In the genomic region with DNA sequence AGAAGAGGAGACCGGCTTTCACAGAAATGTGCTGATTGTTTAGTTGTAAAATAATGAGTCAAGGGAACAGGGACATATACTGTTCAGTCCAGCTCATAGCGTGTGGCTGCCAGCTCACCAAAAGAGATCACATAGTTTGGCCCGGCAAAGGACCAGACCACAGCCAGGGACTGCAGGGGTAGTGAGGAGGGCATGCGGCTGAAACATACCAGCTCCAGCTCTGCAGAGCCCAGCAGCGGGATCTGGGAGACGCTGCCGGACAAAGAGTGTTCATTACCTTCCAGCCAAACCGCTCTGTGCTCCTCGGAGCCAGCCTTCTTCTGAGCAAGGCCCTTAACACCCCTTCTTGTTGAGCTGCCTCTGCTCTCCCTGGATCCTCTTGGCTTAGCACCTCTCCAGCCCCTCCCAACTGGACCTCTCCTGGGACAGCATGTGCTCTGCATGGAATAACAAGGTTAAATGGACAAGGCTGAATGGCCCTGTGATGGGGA, we compare ENCODE assay signal across 12 cellular contexts.
A peak's percentile ranks its signal among the peaks of the same experiment; 100 is the strongest.
DNase-seq lines count a peak whose midpoint lies in the region; TF ChIP-seq lines count a peak whose summit lies in the region.
"Had no signal": no experiment of that assay in that cellular context is flagged by ENCODE, and none has a peak within 500 bp of the region (broad histone marks: within the 10 kb centered on the region; RNA-seq: fewer than 3 reads in every experiment).

No MANE protein-coding gene starts in this region.

- POLR2A ChIA-PET in CD8-positive, alpha-beta memory T cell (lab: Charles Lee) = no interaction called here

- no TSS peak for BruUV-seq in mammary epithelial cell (replicated peaks; lab: Mats Ljungman, UMichigan)

- no peaks in the 10 kb centered on the region for H3K79me1 ChIP-seq in neuronal stem cell (ENCODE audit: low read depth, low read length)

- no peak overlapping the region for H3K23ac ChIP-seq in neuronal stem cell (ENCODE audit: low read depth, low read length, poor library complexity)

- H2BK12ac ChIP-seq in neuronal stem cell (ENCODE audit: low read length) = no peak overlapping the region

- no peak overlapping the region for H3K4ac ChIP-seq in neuronal stem cell (ENCODE audit: low read length)

- no peaks in the 10 kb centered on the region for H3F3A ChIP-seq in Loucy (ENCODE audit: low read depth)

- DNase-seq in esophagus squamous epithelium (lab: John Stamatoyannopoulos, UW) (no peak), neuronal stem cell (ENCODE audit: low spot score) (no peak), mammary epithelial cell (no peak), COR-L47 (lab: John Stamatoyannopoulos, UW) (no peak)
- no peak for DNase-seq in stimulated activated naive CD4-positive, alpha-beta T cell (lab: John Stamatoyannopoulos, UW)
- DNase-seq in CD8-positive, alpha-beta memory T cell = no peak
- DNase-seq: activated T-cell treated with anti-CD3 and anti-CD28 coated beads for 4 hours, GF-D8, NCI-H1105 treated with DMSO at 0.1 percent for 48 hours, spleen had no signal

- H3K27ac Mint-ChIP-seq in CD8-positive, alpha-beta memory T cell = no peak overlapping the region

- H3K36me3 Mint-ChIP-seq in CD8-positive, alpha-beta memory T cell = no peaks in the 10 kb centered on the region

- WGBS in esophagus squamous epithelium, 2 donors = 54 to 67% methylated on average over 9 of the region's 9 CpGs
- no CpG with 5 or more reads among the region's 9 CpGs for whole genome bisulfite sequencing in neuronal stem cell (ENCODE audit: extremely low coverage in 2 of 2, insufficient read length in 2 of 2, insufficient replicate concordance in 1 of 2), 2 donors
- 81% methylated on average over 9 of the region's 9 CpGs for WGBS in mammary epithelial cell (ENCODE audit: low coverage, missing lambda C conversion rate)

- CTCF ChIA-PET in CD8-positive, alpha-beta memory T cell (lab: Charles Lee) = interaction anchor here (1.3 kb wide), 1 partner anchor 25 kb away, joined by 7 read pairs; no protein-coding TSS in a partner anchor
- CTCF ChIA-PET in mammary epithelial cell (lab: Charles Lee; ENCODE audit: low non-redundant PET) = interaction anchor here (0.9 kb wide), 1 partner anchor 754 kb away, joined by 3 read pairs; no protein-coding TSS in a partner anchor

- in situ Hi-C loops in mammary epithelial cell (cut with MboI; ENCODE audit: low sequenced_read_pairs in 2 of 2) = no loop called here

- H3K4me3 ChIP-seq in Loucy (ENCODE audit: low read length, poor library complexity, severe bottlenecking) = no peak overlapping the region
- H3K4me3 ChIP-seq in esophagus squamous epithelium = no peak overlapping the region
- no peak overlapping the region for H3K4me3 ChIP-seq in neuronal stem cell (ENCODE audit: low read length in 2 of 2)
- H3K4me3 ChIP-seq in CD8-positive, alpha-beta memory T cell (ENCODE audit: low read length) = no peak overlapping the region
- H3K4me3 ChIP-seq in mammary epithelial cell (replicated peaks in 1 of 3; ENCODE audit: insufficient read depth in 1 of 3, low read depth in 2 of 3, low read length in 3 of 3) = no peak overlapping the region
- H3K4me3 ChIP-seq: spleen had no signal

- H2BK5ac ChIP-seq in neuronal stem cell (ENCODE audit: low read length) = no peak overlapping the region

- H3K18ac ChIP-seq in neuronal stem cell (ENCODE audit: low read length) = peak overlapping the region; percentile 12

- intact Hi-C loops in esophagus squamous epithelium (cut with DNase I) = no loop called here
- intact Hi-C loops in mammary epithelial cell (cut with micrococcal nuclease) = no loop called here

- H3K4me2 ChIP-seq in Loucy (ENCODE audit: low read depth, low read length, poor library complexity, severe bottlenecking) (peak overlapping the region; percentile 38), neuronal stem cell (ENCODE audit: insufficient read depth, low read length, poor library complexity, severe bottlenecking) (no peak overlapping the region), mammary epithelial cell (ENCODE audit: insufficient read depth, low read depth, low read length) (no peak overlapping the region)

- no peaks in the 10 kb centered on the region for H3K27me3 Mint-ChIP-seq in CD8-positive, alpha-beta memory T cell
- H3K27me3 Mint-ChIP-seq: central memory CD8-positive, alpha-beta T cell had no signal

- H3K4me1 Mint-ChIP-seq in CD8-positive, alpha-beta memory T cell = no peaks in the 10 kb centered on the region
- H3K4me1 Mint-ChIP-seq: central memory CD8-positive, alpha-beta T cell had no signal

- H3K14ac ChIP-seq in neuronal stem cell (ENCODE audit: low read length) = no peak overlapping the region

- H3K36me3 ChIP-seq in Loucy (ENCODE audit: insufficient read depth, low read length) (no peaks in the 10 kb centered on the region), esophagus squamous epithelium (no peaks in the 10 kb centered on the region), neuronal stem cell (replicated peaks in 1 of 2; ENCODE audit: control insufficient read depth in 2 of 2, insufficient read depth in 2 of 2, low read length in 2 of 2) (no peaks in the 10 kb centered on the region), mammary epithelial cell (ENCODE audit: insufficient read depth, low read length) (no peaks in the 10 kb centered on the region)
- no peaks in the 10 kb centered on the region for H3K36me3 ChIP-seq in CD8-positive, alpha-beta memory T cell (ENCODE audit: insufficient read depth, low read length)
- H3K36me3 ChIP-seq: spleen had no signal

- H2AK5ac ChIP-seq in neuronal stem cell (ENCODE audit: low read depth, low read length) = no peak overlapping the region

- no peak overlapping the region for H2BK15ac ChIP-seq in neuronal stem cell (ENCODE audit: low read length)

- H3K9ac ChIP-seq in Loucy (ENCODE audit: low read depth, low read length, poor library complexity, severe bottlenecking) = no peak overlapping the region
- H3K9ac ChIP-seq in neuronal stem cell (ENCODE audit: low read depth, low read length, poor library complexity) = no peak overlapping the region
- no peak overlapping the region for H3K9ac ChIP-seq in mammary epithelial cell (ENCODE audit: insufficient read depth, low read length)

- H4K8ac ChIP-seq in neuronal stem cell (ENCODE audit: low read depth, low read length) = peak overlapping the region; percentile 88

- H3K4me1 ChIP-seq in Loucy (ENCODE audit: insufficient read depth, low read length, poor library complexity, severe bottlenecking) (peaks cover 31% of the 10 kb centered on the region), esophagus squamous epithelium (peaks cover 0 to 29% (median 3%) of the 10 kb centered on the region in 3 donors), neuronal stem cell (ENCODE audit: control insufficient read depth in 2 of 2, insufficient read depth in 1 of 2, low read depth in 1 of 2, low read length in 2 of 2) (peaks cover 0 to 2% of the 10 kb centered on the region in 2 donors), mammary epithelial cell (ENCODE audit: insufficient read depth, low read length) (no peaks in the 10 kb centered on the region)
- H3K4me1 ChIP-seq in CD8-positive, alpha-beta memory T cell (ENCODE audit: insufficient read depth, low read length) = no peaks in the 10 kb centered on the region
- H3K4me1 ChIP-seq: spleen had no signal

- TF ChIP-seq CTCF in Loucy (conservative IDR thresholded peaks at IDR 0.05; ENCODE audit: low read length) (no peak), esophagus squamous epithelium (IDR thresholded peaks at IDR 0.05) (no peak), mammary epithelial cell (conservative IDR thresholded peaks at IDR 0.05 in 1 of 2, IDR thresholded peaks at IDR 0.05 in 1 of 2; ENCODE audit: extremely low read depth in 1 of 2, insufficient read depth in 1 of 2, low read depth in 1 of 2, low read length in 2 of 2) (no peak)

- H3K9me3 Mint-ChIP-seq in CD8-positive, alpha-beta memory T cell = peaks cover 2 to 28% (median 8%) of the 10 kb centered on the region in 5 donors

- H2BK120ac ChIP-seq in neuronal stem cell (ENCODE audit: low read depth, low read length) = no peak overlapping the region

- dilution Hi-C loops in mammary epithelial cell (cut with HindIII; ENCODE audit: low sequenced_read_pairs) = no loop called here

- H3K27me3 ChIP-seq in Loucy (ENCODE audit: insufficient read depth, low read length, poor library complexity, severe bottlenecking) (no peaks in the 10 kb centered on the region), esophagus squamous epithelium (no peaks in the 10 kb centered on the region), neuronal stem cell (ENCODE audit: control insufficient read depth in 3 of 3, insufficient read depth in 3 of 3, low read depth in 1 of 3, low read length in 3 of 3) (no peaks in the 10 kb centered on the region), mammary epithelial cell (ENCODE audit: insufficient read depth, low read length) (no peaks in the 10 kb centered on the region)
- H3K27me3 ChIP-seq in CD8-positive, alpha-beta memory T cell (ENCODE audit: insufficient read depth, low read length, poor library complexity, severe bottlenecking) = no peaks in the 10 kb centered on the region
- H3K27me3 ChIP-seq: spleen had no signal

- H3K27ac ChIP-seq in esophagus squamous epithelium (peak overlapping the region; percentile 19 to 76 (median 52)), neuronal stem cell (replicated peaks; ENCODE audit: low read length) (no peak overlapping the region), mammary epithelial cell (ENCODE audit: insufficient read depth, low read depth, low read length) (no peak overlapping the region)
- H3K27ac ChIP-seq in CD8-positive, alpha-beta memory T cell (ENCODE audit: low read depth, low read length) = no peak overlapping the region
- H3K27ac ChIP-seq: spleen had no signal

- no peak overlapping the region for H2AFZ ChIP-seq in Loucy (ENCODE audit: low read length)
- no peak overlapping the region for H2AFZ ChIP-seq in neuronal stem cell (ENCODE audit: low read length)
- H2AFZ ChIP-seq in mammary epithelial cell (ENCODE audit: low read depth, low read length) = no peak overlapping the region

- TF ChIP-seq POLR2A in esophagus squamous epithelium (IDR thresholded peaks at IDR 0.05) = no peak

- no peak overlapping the region for H4K91ac ChIP-seq in neuronal stem cell (ENCODE audit: low read depth, low read length, poor library complexity)

- H3K79me2 ChIP-seq in Loucy (ENCODE audit: insufficient read depth, low read length) = no peaks in the 10 kb centered on the region
- no peaks in the 10 kb centered on the region for H3K79me2 ChIP-seq in mammary epithelial cell (ENCODE audit: insufficient read depth, low read length)

- no peaks in the 10 kb centered on the region for H3K9me3 ChIP-seq in Loucy (ENCODE audit: insufficient read depth, low read depth, low read length)
- no peaks in the 10 kb centered on the region for H3K9me3 ChIP-seq in esophagus squamous epithelium
- no peaks in the 10 kb centered on the region for H3K9me3 ChIP-seq in neuronal stem cell (replicated peaks in 1 of 2; ENCODE audit: control insufficient read depth in 2 of 2, insufficient read depth in 1 of 2, low read depth in 1 of 2, low read length in 2 of 2)
- H3K9me3 ChIP-seq in CD8-positive, alpha-beta memory T cell (ENCODE audit: low read length) = no peaks in the 10 kb centered on the region
- no peaks in the 10 kb centered on the region for H3K9me3 ChIP-seq in mammary epithelial cell (replicated peaks; ENCODE audit: insufficient read depth, low read length)

- H3K9me2 ChIP-seq in Loucy (replicated peaks; ENCODE audit: low read depth, low read length) = no peaks in the 10 kb centered on the region

- no peaks in the 10 kb centered on the region for H4K20me1 ChIP-seq in Loucy (ENCODE audit: insufficient read depth, low read length, poor library complexity, severe bottlenecking)
- no peaks in the 10 kb centered on the region for H4K20me1 ChIP-seq in mammary epithelial cell (ENCODE audit: insufficient read depth, low read length)

- H3K4me3 Mint-ChIP-seq in CD8-positive, alpha-beta memory T cell = no peak overlapping the region
- H3K4me3 Mint-ChIP-seq: central memory CD8-positive, alpha-beta T cell had no signal

Comparison
In these comparisons a context has a peak if more than half of its experiments do, and no peak if none do; other contexts are left out.
1. H3K27ac ChIP-seq: peak in esophagus squamous epithelium (4 of 4); none in neuronal stem cell (single experiment), CD8-positive, alpha-beta memory T cell (single experiment) and mammary epithelial cell (single experiment).